ENCODE assay signal across 1 cellular context in genomic region chr7:26224359-26224758, GRCh38.
TF ChIP-seq lines count a peak whose summit lies in the region.

No MANE protein-coding gene starts in this region.

TF ChIP-seq in WTC11, 78 proteins besides CTCF, POLR2A, EP300 and RAD21 (continued from another document):
- no peak for TF ChIP-seq USF1 (CRISPR knock-in tag; IDR thresholded peaks at IDR 0.05)
- no peak for TF ChIP-seq PRRX2 (CRISPR knock-in tag; IDR thresholded peaks at IDR 0.05)
- TF ChIP-seq OVOL2 (CRISPR knock-in tag; IDR thresholded peaks at IDR 0.05; ENCODE audit: borderline replicate concordance), result no peak
- TF ChIP-seq ZNF121 (CRISPR knock-in tag; IDR thresholded peaks at IDR 0.05), result peak; percentile 51; the same call in 1 of the 2 replicates
- TF ChIP-seq JUN (CRISPR knock-in tag; IDR thresholded peaks at IDR 0.05), result no peak
- no peak for TF ChIP-seq ARID4B (CRISPR knock-in tag; IDR thresholded peaks at IDR 0.05; ENCODE audit: borderline replicate concordance)
